In genomic region chr14:21219120-21219519, GRCh38 we compare ENCODE assay signal across 1 cellular context.
TF ChIP-seq lines count a peak whose summit lies in the region.

No MANE protein-coding gene starts in this region.

TF ChIP-seq in SK-N-SH, 30 proteins besides CTCF, POLR2A, EP300 and RAD21 (continued from another document):
- TF ChIP-seq PBX3 (IDR thresholded peaks at IDR 0.05): no peak
- TF ChIP-seq NFIC (IDR thresholded peaks at IDR 0.05; ENCODE audit: borderline replicate concordance): no peak
- TF ChIP-seq TAF1 (IDR thresholded peaks at IDR 0.05; ENCODE audit: borderline replicate concordance, low read depth, low read length): no peak
- no peak for TF ChIP-seq MXI1 (IDR thresholded peaks at IDR 0.05; ENCODE audit: low read depth, low read length)
- TF ChIP-seq JUND (IDR thresholded peaks at IDR 0.05): no peak
- TF ChIP-seq USF1 (IDR thresholded peaks at IDR 0.05; ENCODE audit: borderline replicate concordance, low read depth): no peak
- no peak for TF ChIP-seq FOXJ3 (CRISPR knock-in tag; IDR thresholded peaks at IDR 0.05)
- no peak for TF ChIP-seq REST (IDR thresholded peaks at IDR 0.05; ENCODE audit: low read depth, low read length)
TF ChIP-seq in SK-N-SH: peak in this region for 0.
